13 cellular contexts compared by ENCODE assay signal in genomic region chr1:10253149-10253548, GRCh38. TPM values are rescaled to one million over a fixed set of nuclear protein-coding genes. Genes with fewer than 3 reads are reported as not detected.
DNase-seq lines count a peak whose midpoint lies in the region; ATAC-seq and TF ChIP-seq lines count a peak whose summit lies in the region.
"Had no signal": no experiment of that assay in that cellular context is flagged by ENCODE, and none has a peak within 500 bp of the region (broad histone marks: within the 10 kb centered on the region; RNA-seq: fewer than 3 reads in every experiment).

No MANE protein-coding gene starts in this region.

- intact Hi-C loops in left cardiac atrium (cut with DNase I) = no loop called here
- intact Hi-C loops in esophagus squamous epithelium (cut with DNase I) = no loop called here
- intact Hi-C loops in psoas muscle (cut with DNase I) = loop anchor here (2.0 to 5.0 kb wide), 2 partner anchors 41 to 42 kb away; partner anchors contain the start of gene KIF1B (in 2 of the 2)

- H3K4me3 ChIP-seq in right atrium auricular region = no peak overlapping the region
- H3K4me3 ChIP-seq in esophagus squamous epithelium = no peak overlapping the region
- H3K4me3 ChIP-seq in psoas muscle = no peak overlapping the region
- H3K4me3 ChIP-seq in Karpas-422 (ENCODE audit: low read length) = no peak overlapping the region
- H3K4me3 ChIP-seq: pancreas, vagina had no signal

- no peak overlapping the region for H3K4me2 ChIP-seq in Karpas-422 (ENCODE audit: low read depth, low read length, poor library complexity, severe bottlenecking)

- no peak overlapping the region for H3K9ac ChIP-seq in Karpas-422 (ENCODE audit: low read length)

- H3K9me3 ChIP-seq in right atrium auricular region (no peaks in the 10 kb centered on the region), esophagus squamous epithelium (no peaks in the 10 kb centered on the region), psoas muscle (no peaks in the 10 kb centered on the region), Karpas-422 (ENCODE audit: low read length) (no peaks in the 10 kb centered on the region)
- H3K9me3 ChIP-seq: pancreas, vagina had no signal

- peaks cover 15% of the 10 kb centered on the region for H3K36me3 ChIP-seq in right atrium auricular region
- peaks cover 0 to 21% (median 3%) of the 10 kb centered on the region in 3 donors for H3K36me3 ChIP-seq in esophagus squamous epithelium
- peaks cover 0 to 20% of the 10 kb centered on the region in 2 donors for H3K36me3 ChIP-seq in psoas muscle (ENCODE audit: insufficient read depth in 1 of 2, low read depth in 1 of 2)
- H3K36me3 ChIP-seq in Karpas-422 (ENCODE audit: insufficient read depth, low read length) = no peaks in the 10 kb centered on the region
- H3K36me3 ChIP-seq: pancreas had no signal

- H2AFZ ChIP-seq in Karpas-422 (ENCODE audit: low read length) = no peak overlapping the region

- H4K20me1 ChIP-seq in Karpas-422 (ENCODE audit: insufficient read depth, low read depth, low read length) = no peaks in the 10 kb centered on the region

- H3K27me3 ChIP-seq in right atrium auricular region (no peaks in the 10 kb centered on the region), esophagus squamous epithelium (no peaks in the 10 kb centered on the region), psoas muscle (ENCODE audit: insufficient read depth in 3 of 3, low read length in 2 of 3) (no peaks in the 10 kb centered on the region), Karpas-422 (ENCODE audit: low read length) (no peaks in the 10 kb centered on the region)
- H3K27me3 ChIP-seq: pancreas, vagina had no signal

- WGBS in esophagus squamous epithelium, 2 donors = 75 to 100% methylated on average over 1 of the region's 1 CpG
- WGBS in psoas muscle, 3 donors = 61 to 79% (median 79%) methylated on average over 1 of the region's 1 CpG

- peaks cover 0 to 48% of the 10 kb centered on the region in 2 donors for H3K4me1 ChIP-seq in right atrium auricular region
- peaks cover 19 to 52% (median 19%) of the 10 kb centered on the region in 3 donors for H3K4me1 ChIP-seq in esophagus squamous epithelium
- peaks cover 86% of the 10 kb centered on the region for H3K4me1 ChIP-seq in psoas muscle
- H3K4me1 ChIP-seq in Karpas-422 (ENCODE audit: low read length) = no peaks in the 10 kb centered on the region

- no peak for TF ChIP-seq POLR2A in esophagus squamous epithelium (IDR thresholded peaks at IDR 0.05)

- TF ChIP-seq CTCF in right atrium auricular region (IDR thresholded peaks at IDR 0.05) = no peak
- no peak for TF ChIP-seq CTCF in esophagus squamous epithelium (IDR thresholded peaks at IDR 0.05)
- no peak for TF ChIP-seq CTCF in psoas muscle (IDR thresholded peaks at IDR 0.05)

- H3K9me2 ChIP-seq in Karpas-422 (replicated peaks; ENCODE audit: insufficient read depth, low read length) = no peaks in the 10 kb centered on the region

- DNase-seq in right atrium auricular region (ENCODE audit: low spot score) (no peak), left cardiac atrium (no peak), esophagus squamous epithelium (lab: John Stamatoyannopoulos, UW) (no peak), psoas muscle (no peak), NCI-H2227 treated with DMSO at 0.1 percent for 48 hours (lab: John Stamatoyannopoulos, UW) (no peak), GOT3 (lab: John Stamatoyannopoulos, UW) (no peak), Karpas-422 (no peak)
- DNase-seq in stimulated activated CD4-positive, alpha-beta T cell treated with anti-CD3 and anti-CD28 coated beads, Interleukin-4, amount 100 ng/mL, for 1 hour = no peak
- DNase-seq: activated CD4-positive, alpha-beta T cell treated with anti-CD3 and anti-CD28 coated beads, Interleukin-2, amount 10 ng/mL, durations not matched to agents 7 days and 5 days; activated T-cell treated with anti-CD3 and anti-CD28 coated beads, Interleukin-2, amount 50 U/mL, for 24 hours; COR-L47 had no signal

- H3K79me2 ChIP-seq in Karpas-422 (ENCODE audit: low read length) = no peaks in the 10 kb centered on the region

- peak overlapping the region; percentile 24 to 66 for H3K27ac ChIP-seq in right atrium auricular region
- H3K27ac ChIP-seq in esophagus squamous epithelium = peak overlapping the region in 3 of 4 donors; percentile 49 to 70 (median 66)
- peak overlapping the region; percentile 89 for H3K27ac ChIP-seq in psoas muscle
- H3K27ac ChIP-seq in Karpas-422 (ENCODE audit: low read length) = no peak overlapping the region
- H3K27ac ChIP-seq: vagina had no signal

- ATAC-seq in left cardiac atrium (no peak), psoas muscle (no peak)

RNA-seq across cellular contexts. Expression of gene KIF1B, which starts 42.8 kb away (rescaled TPM):
- total RNA-seq in right atrium auricular region (10 to 100 TPM; 55.7 to 63.9 TPM), left cardiac atrium (10 to 100 TPM; 46.1 to 54.2 TPM), esophagus squamous epithelium (10 to 100 TPM; 27.1 to 40.6 (median 38.1) TPM), psoas muscle (100 to 1,000 TPM; 221 to 391 (median 338) TPM)
- 100 to 1,000 TPM in 2 of 3 donors, 10 to 100 TPM in 1; 31.8 to 332 (median 105) TPM for polyA plus RNA-seq in psoas muscle
- 3.7 TPM in 2 replicates for total RNA-seq in Karpas-422 (2014; rRNA removed; shearing (Covaris generic); ENCODE audit: low replicate concordance)

Comparison
In these comparisons a context has a peak if more than half of its experiments do, and no peak if none do; other contexts are left out.
1. intact Hi-C loops: an anchor here in psoas muscle (2.0 to 5.0 kb wide); none called in left cardiac atrium and esophagus squamous epithelium.